In the genomic region with DNA sequence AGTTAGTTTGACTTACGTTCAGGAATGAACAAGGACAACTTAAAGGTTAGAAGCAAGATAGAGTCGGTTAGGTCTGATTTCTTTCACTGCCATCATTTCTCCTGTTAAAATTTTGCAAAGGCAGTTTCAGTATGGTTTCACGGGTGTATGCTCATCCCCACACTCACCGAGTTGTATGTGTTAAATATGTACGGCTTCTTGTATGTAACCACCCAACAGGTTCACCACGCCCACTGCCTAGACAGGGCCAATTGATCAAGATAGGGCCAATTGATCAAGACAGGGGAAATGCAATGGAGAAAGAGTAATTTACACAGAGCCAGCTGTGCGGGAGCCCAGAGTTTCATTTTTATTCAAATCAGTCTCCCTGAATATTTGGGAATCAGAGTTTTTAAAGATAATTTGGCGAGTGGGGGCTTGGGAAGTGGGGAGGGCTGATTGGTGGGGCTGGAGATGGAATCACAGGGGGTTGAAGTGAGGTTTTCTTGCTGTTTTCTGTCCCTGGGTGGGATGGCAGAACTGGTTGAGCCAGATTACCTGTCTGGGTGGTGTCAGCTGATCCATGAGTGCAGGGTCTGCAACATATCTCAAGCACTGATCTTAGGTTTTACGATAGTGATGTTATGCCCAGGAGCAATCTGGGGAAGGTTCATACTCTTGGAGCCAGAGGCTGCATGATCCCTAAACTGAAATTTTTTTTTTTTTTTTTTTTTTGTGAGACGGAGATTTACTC, we compare ENCODE assay signal across 11 cellular contexts.
DNase-seq lines count a peak whose midpoint lies in the region; ATAC-seq and TF ChIP-seq lines count a peak whose summit lies in the region.
"Had no signal": no experiment of that assay in that cellular context is flagged by ENCODE, and none has a peak within 500 bp of the region (broad histone marks: within the 10 kb centered on the region; RNA-seq: fewer than 3 reads in every experiment).

No MANE protein-coding gene starts in this region.

- H2BK120ac ChIP-seq in H9 (ENCODE audit: low read depth, low read length, poor library complexity, severe bottlenecking), result no peak overlapping the region

- H3K4ac ChIP-seq in H9 (ENCODE audit: low read depth, low read length), result no peak overlapping the region

- no peak overlapping the region for H3K56ac ChIP-seq in H9 (ENCODE audit: insufficient read length, low read depth, low read length)

- H3K4me2 ChIP-seq in H9 (ENCODE audit: insufficient read depth, insufficient read length, low read length) (no peak overlapping the region), OCI-LY7 (ENCODE audit: low read length) (peak overlapping the region; percentile 87)

- H2BK15ac ChIP-seq in H9 (ENCODE audit: low read depth, low read length), result no peak overlapping the region

- no peak overlapping the region for H3K23ac ChIP-seq in H9 (ENCODE audit: insufficient read length, low read depth, low read length)

- no peak overlapping the region for H4K91ac ChIP-seq in H9 (ENCODE audit: insufficient read length, low read depth, low read length)

- no peak overlapping the region for H2BK5ac ChIP-seq in H9 (ENCODE audit: insufficient read length, low read length)

- H3K9ac ChIP-seq in H9 (ENCODE audit: extremely low read depth, insufficient read length, low read length), result no peak overlapping the region

- H4K8ac ChIP-seq in H9 (replicated peaks; ENCODE audit: insufficient read length, low read depth, low read length), result no peak overlapping the region

- H3K27me3 Mint-ChIP-seq in activated naive CD4-positive, alpha-beta T cell treated with anti-CD3 and anti-CD28 coated beads, Interleukin-2, amount 50 U/mL, for 24 hours, result no peaks in the 10 kb centered on the region
- H3K27me3 Mint-ChIP-seq in H9 (ENCODE audit: low read depth), result no peaks in the 10 kb centered on the region
- no peaks in the 10 kb centered on the region for H3K27me3 Mint-ChIP-seq in stimulated activated memory B cell treated with anti-CD40 and anti-IgM and Interleukin-4, amounts not matched to agents 10 μg/mL and 1 μg/mL and 100 μg/mL, for 72 hours

- H4K5ac ChIP-seq in H9 (ENCODE audit: insufficient read length, low read depth, low read length), result no peak overlapping the region

- no peak overlapping the region for H3T11ph ChIP-seq in H9 (ENCODE audit: low read length)

- H3K4me1 Mint-ChIP-seq in activated naive CD4-positive, alpha-beta T cell treated with anti-CD3 and anti-CD28 coated beads, Interleukin-2, amount 50 U/mL, for 24 hours, result peaks cover 48% of the 10 kb centered on the region
- H3K4me1 Mint-ChIP-seq in H9, result peaks cover 49 to 58% of the 10 kb centered on the region in 2 experiments
- peaks cover 52% of the 10 kb centered on the region for H3K4me1 Mint-ChIP-seq in stimulated activated memory B cell treated with anti-CD40 and anti-IgM and Interleukin-4, amounts not matched to agents 10 μg/mL and 1 μg/mL and 100 μg/mL, for 72 hours

- H3K4me1 ChIP-seq in H9 (ENCODE audit: insufficient read depth, low read length), result peaks cover 10% of the 10 kb centered on the region
- peaks cover 51% of the 10 kb centered on the region for H3K4me1 ChIP-seq in OCI-LY7 (ENCODE audit: insufficient read depth, low read length, poor library complexity, severe bottlenecking)
- peaks cover 9% of the 10 kb centered on the region for H3K4me1 ChIP-seq in mucosa of descending colon (ENCODE audit: low read depth)

- H3K79me2 ChIP-seq in H9 (ENCODE audit: insufficient read depth, low read length) (no peaks in the 10 kb centered on the region), OCI-LY7 (ENCODE audit: insufficient read depth, low read depth, low read length) (no peaks in the 10 kb centered on the region)

- H3K36me3 Mint-ChIP-seq in activated naive CD4-positive, alpha-beta T cell treated with anti-CD3 and anti-CD28 coated beads, Interleukin-2, amount 50 U/mL, for 24 hours, result peaks cover 4% of the 10 kb centered on the region
- peaks cover 0 to 3% (median 0%) of the 10 kb centered on the region in 3 experiments; a peak in 2 of 7 replicates for H3K36me3 Mint-ChIP-seq in H9 (ENCODE audit: insufficient read depth in 1 of 3, low read depth in 3 of 3)
- no peaks in the 10 kb centered on the region for H3K36me3 Mint-ChIP-seq in stimulated activated memory B cell treated with anti-CD40 and anti-IgM and Interleukin-4, amounts not matched to agents 10 μg/mL and 1 μg/mL and 100 μg/mL, for 72 hours

- no peak for DNase-seq in activated naive CD4-positive, alpha-beta T cell treated with anti-CD3 and anti-CD28 coated beads, Interleukin-2, amount 50 U/mL, for 16 hours
- DNase-seq in H9 (no peak), OCI-LY7 (ENCODE audit: low spot score) (no peak), COLO668 (lab: John Stamatoyannopoulos, UW; ENCODE audit: unreplicated experiment) (no peak), epidermal melanocyte (ENCODE audit: insufficient read length, low spot score) (no peak), mucosa of descending colon (no peak)
- DNase-seq: left ventricle myocardium superior, NCI-H226 had no signal

- BruUV-seq in OCI-LY7 (replicated peaks; lab: Mats Ljungman, UMichigan), result no TSS peak

- intact Hi-C loops in OCI-LY7 (cut with micrococcal nuclease; ENCODE audit: unreplicated experiment) (no loop called here), mucosa of descending colon (cut with DNase I, micrococcal nuclease) (no loop called here)

- H3K23me2 ChIP-seq in H9 (ENCODE audit: insufficient read length, low read depth, low read length, poor library complexity, severe bottlenecking), result no peaks in the 10 kb centered on the region

- peak; percentile 70 for ATAC-seq in stimulated activated memory B cell treated with anti-CD40 and anti-IgM and Interleukin-4, amounts not matched to agents 10 μg/mL and 1 μg/mL and 100 μg/mL, for 72 hours
- ATAC-seq in mucosa of descending colon, result no peak
- ATAC-seq: left ventricle myocardium superior had no signal

- H3K14ac ChIP-seq in H9 (ENCODE audit: insufficient read depth, low read length), result no peak overlapping the region

- H3K27ac ChIP-seq in H9 (ENCODE audit: insufficient read length, low read depth, low read length), result no peak overlapping the region
- no peak overlapping the region for H3K27ac ChIP-seq in OCI-LY7 (ENCODE audit: low read depth, low read length, poor library complexity, severe bottlenecking)
- H3K27ac ChIP-seq: BLaER1 treated with 17β-estradiol and CSF1 and Interleukin-3, amounts not matched to agents 10 nM and 100 nM had no signal

- CTCF ChIA-PET in OCI-LY7 (lab: Charles Lee; ENCODE audit: unreplicated experiment), result no interaction called here

- no peak overlapping the region for H3K27ac Mint-ChIP-seq in activated naive CD4-positive, alpha-beta T cell treated with anti-CD3 and anti-CD28 coated beads, Interleukin-2, amount 50 U/mL, for 24 hours
- H3K27ac Mint-ChIP-seq in H9, result peak overlapping the region in 2 of 3 experiments; percentile 78 to 94; a peak in 4 of 7 replicates
- peak overlapping the region; percentile 25 for H3K27ac Mint-ChIP-seq in stimulated activated memory B cell treated with anti-CD40 and anti-IgM and Interleukin-4, amounts not matched to agents 10 μg/mL and 1 μg/mL and 100 μg/mL, for 72 hours

- H2BK20ac ChIP-seq in H9 (ENCODE audit: low read depth, low read length, poor library complexity, severe bottlenecking), result no peak overlapping the region

- no peak overlapping the region for H2AFZ ChIP-seq in H9 (ENCODE audit: low read length)
- H2AFZ ChIP-seq in OCI-LY7 (ENCODE audit: low read length), result peak overlapping the region; percentile 24; the same call in 1 of the 2 replicates

- no peaks in the 10 kb centered on the region for H3K9me3 Mint-ChIP-seq in activated naive CD4-positive, alpha-beta T cell treated with anti-CD3 and anti-CD28 coated beads, Interleukin-2, amount 50 U/mL, for 24 hours
- H3K9me3 Mint-ChIP-seq in H9, result peaks cover 2% of the 10 kb centered on the region in 2 experiments; a peak in 2 of 5 replicates
- H3K9me3 Mint-ChIP-seq in stimulated activated memory B cell treated with anti-CD40 and anti-IgM and Interleukin-4, amounts not matched to agents 10 μg/mL and 1 μg/mL and 100 μg/mL, for 72 hours, result peaks cover 8% of the 10 kb centered on the region

- H3K9me2 ChIP-seq in OCI-LY7 (ENCODE audit: insufficient read depth, low read length), result no peaks in the 10 kb centered on the region

- H3K36me3 ChIP-seq in OCI-LY7 (ENCODE audit: insufficient read depth, low read length) (no peaks in the 10 kb centered on the region), mucosa of descending colon (ENCODE audit: low read depth) (no peaks in the 10 kb centered on the region)
- H3K36me3 ChIP-seq: BLaER1 treated with 17β-estradiol and CSF1 and Interleukin-3, amounts not matched to agents 10 nM and 100 nM had no signal

- H2AK5ac ChIP-seq in H9 (ENCODE audit: insufficient read length, low read length), result no peak overlapping the region

- H3K79me1 ChIP-seq in H9 (ENCODE audit: insufficient read depth, low read depth, low read length, poor library complexity, severe bottlenecking), result no peaks in the 10 kb centered on the region

- H4K20me1 ChIP-seq in H9 (ENCODE audit: control insufficient read depth, insufficient read depth, insufficient read length), result no peaks in the 10 kb centered on the region
- H4K20me1 ChIP-seq in OCI-LY7 (ENCODE audit: insufficient read depth, low read length), result no peaks in the 10 kb centered on the region

- H3K18ac ChIP-seq in H9 (ENCODE audit: insufficient read length, low read depth, low read length), result no peak overlapping the region

- no peak overlapping the region for H2BK12ac ChIP-seq in H9 (ENCODE audit: insufficient read length, low read depth, low read length)

- H3K27me3 ChIP-seq in H9 (ENCODE audit: insufficient read depth, low read length), result no peaks in the 10 kb centered on the region
- H3K27me3 ChIP-seq: BLaER1 treated with 17β-estradiol and CSF1 and Interleukin-3, amounts not matched to agents 10 nM and 100 nM had no signal

- H3K9me3 ChIP-seq in H9 (ENCODE audit: control insufficient read depth, low read depth, low read length) (no peaks in the 10 kb centered on the region), OCI-LY7 (ENCODE audit: low read length) (peaks cover 7% of the 10 kb centered on the region), mucosa of descending colon (no peaks in the 10 kb centered on the region)

- POLR2A ChIA-PET in OCI-LY7 (lab: Charles Lee), result interaction anchor here (0.7 kb wide), 1 partner anchor 115 kb away, joined by 7 read pairs; no protein-coding TSS in a partner anchor

- H3K4me3 Mint-ChIP-seq in activated naive CD4-positive, alpha-beta T cell treated with anti-CD3 and anti-CD28 coated beads, Interleukin-2, amount 50 U/mL, for 24 hours, result peak overlapping the region; percentile 2
- H3K4me3 Mint-ChIP-seq in H9, result peak overlapping the region in 1 of 2 experiments; percentile 1; a peak in 2 of 5 replicates
- peak overlapping the region; percentile 69 for H3K4me3 Mint-ChIP-seq in stimulated activated memory B cell treated with anti-CD40 and anti-IgM and Interleukin-4, amounts not matched to agents 10 μg/mL and 1 μg/mL and 100 μg/mL, for 72 hours

- TF ChIP-seq CTCF in H9 (conservative IDR thresholded peaks at IDR 0.05) (no peak), OCI-LY7 (conservative IDR thresholded peaks at IDR 0.05; ENCODE audit: low read length) (no peak), mucosa of descending colon (IDR thresholded peaks at IDR 0.05) (no peak)

- H3K4me3 ChIP-seq in OCI-LY7 (ENCODE audit: low read depth, low read length, poor library complexity, severe bottlenecking) (peak overlapping the region; percentile 57), mucosa of descending colon (no peak overlapping the region)
- H3K4me3 ChIP-seq: BLaER1 treated with 17β-estradiol and CSF1 and Interleukin-3, amounts not matched to agents 10 nM and 100 nM had no signal

- WGBS in H9 (ENCODE audit: extremely low coverage, insufficient read length, low lambda C conversion rate), result no CpG with 5 or more reads among the region's 10 CpGs
